Comparison of ENCODE assay signal across 1 cellular context in genomic region chr7:23472046-23472445, GRCh38.
TF ChIP-seq lines count a peak whose summit lies in the region.

No MANE protein-coding gene starts in this region.

TF ChIP-seq in GM12878, 131 proteins besides CTCF, POLR2A, EP300 and RAD21 (continues in another document):
- TF ChIP-seq, protein P1, sequence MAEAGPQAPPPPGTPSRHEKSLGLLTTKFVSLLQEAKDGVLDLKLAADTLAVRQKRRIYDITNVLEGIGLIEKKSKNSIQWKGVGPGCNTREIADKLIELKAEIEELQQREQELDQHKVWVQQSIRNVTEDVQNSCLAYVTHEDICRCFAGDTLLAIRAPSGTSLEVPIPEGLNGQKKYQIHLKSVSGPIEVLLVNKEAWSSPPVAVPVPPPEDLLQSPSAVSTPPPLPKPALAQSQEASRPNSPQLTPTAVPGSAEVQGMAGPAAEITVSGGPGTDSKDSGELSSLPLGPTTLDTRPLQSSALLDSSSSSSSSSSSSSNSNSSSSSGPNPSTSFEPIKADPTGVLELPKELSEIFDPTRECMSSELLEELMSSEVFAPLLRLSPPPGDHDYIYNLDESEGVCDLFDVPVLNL (IDR thresholded peaks at IDR 0.05; ENCODE audit: low read depth, low read length) = no peak
- no peak for TF ChIP-seq HDAC6 (IDR thresholded peaks at IDR 0.05; ENCODE audit: unreplicated experiment)
- no peak for TF ChIP-seq IRF5 (IDR thresholded peaks at IDR 0.05; ENCODE audit: borderline replicate concordance)
- no peak for TF ChIP-seq NKRF (conservative IDR thresholded peaks at IDR 0.05)
- no peak for TF ChIP-seq JUNB (IDR thresholded peaks at IDR 0.05)
- no peak for TF ChIP-seq E4F1 (IDR thresholded peaks at IDR 0.05; ENCODE audit: borderline replicate concordance, partially characterized antibody)
- TF ChIP-seq GABPA (IDR thresholded peaks at IDR 0.05; ENCODE audit: low read depth) = peak; percentile 56; the same call in 1 of the 2 replicates
- no peak for TF ChIP-seq ATF7 (IDR thresholded peaks at IDR 0.05; ENCODE audit: low read depth)
- TF ChIP-seq SRF (IDR thresholded peaks at IDR 0.05; ENCODE audit: low read depth in 2 of 2, low read length in 2 of 2) = no peak
- TF ChIP-seq TBL1XR1 (IDR thresholded peaks at IDR 0.05; ENCODE audit: low read depth, low read length) = no peak
- TF ChIP-seq SPI1 (IDR thresholded peaks at IDR 0.05; ENCODE audit: borderline replicate concordance, insufficient read depth, low read depth, low read length) = no peak
- TF ChIP-seq RFX5 (IDR thresholded peaks at IDR 0.05; ENCODE audit: low read depth, low read length) = no peak
- TF ChIP-seq TCF7 (IDR thresholded peaks at IDR 0.05; ENCODE audit: borderline replicate concordance) = no peak
- TF ChIP-seq, protein P2, sequence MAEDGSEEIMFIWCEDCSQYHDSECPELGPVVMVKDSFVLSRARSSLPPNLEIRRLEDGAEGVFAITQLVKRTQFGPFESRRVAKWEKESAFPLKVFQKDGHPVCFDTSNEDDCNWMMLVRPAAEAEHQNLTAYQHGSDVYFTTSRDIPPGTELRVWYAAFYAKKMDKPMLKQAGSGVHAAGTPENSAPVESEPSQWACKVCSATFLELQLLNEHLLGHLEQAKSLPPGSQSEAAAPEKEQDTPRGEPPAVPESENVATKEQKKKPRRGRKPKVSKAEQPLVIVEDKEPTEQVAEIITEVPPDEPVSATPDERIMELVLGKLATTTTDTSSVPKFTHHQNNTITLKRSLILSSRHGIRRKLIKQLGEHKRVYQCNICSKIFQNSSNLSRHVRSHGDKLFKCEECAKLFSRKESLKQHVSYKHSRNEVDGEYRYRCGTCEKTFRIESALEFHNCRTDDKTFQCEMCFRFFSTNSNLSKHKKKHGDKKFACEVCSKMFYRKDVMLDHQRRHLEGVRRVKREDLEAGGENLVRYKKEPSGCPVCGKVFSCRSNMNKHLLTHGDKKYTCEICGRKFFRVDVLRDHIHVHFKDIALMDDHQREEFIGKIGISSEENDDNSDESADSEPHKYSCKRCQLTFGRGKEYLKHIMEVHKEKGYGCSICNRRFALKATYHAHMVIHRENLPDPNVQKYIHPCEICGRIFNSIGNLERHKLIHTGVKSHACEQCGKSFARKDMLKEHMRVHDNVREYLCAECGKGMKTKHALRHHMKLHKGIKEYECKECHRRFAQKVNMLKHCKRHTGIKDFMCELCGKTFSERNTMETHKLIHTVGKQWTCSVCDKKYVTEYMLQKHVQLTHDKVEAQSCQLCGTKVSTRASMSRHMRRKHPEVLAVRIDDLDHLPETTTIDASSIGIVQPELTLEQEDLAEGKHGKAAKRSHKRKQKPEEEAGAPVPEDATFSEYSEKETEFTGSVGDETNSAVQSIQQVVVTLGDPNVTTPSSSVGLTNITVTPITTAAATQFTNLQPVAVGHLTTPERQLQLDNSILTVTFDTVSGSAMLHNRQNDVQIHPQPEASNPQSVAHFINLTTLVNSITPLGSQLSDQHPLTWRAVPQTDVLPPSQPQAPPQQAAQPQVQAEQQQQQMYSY (CRISPR knock-in tag; IDR thresholded peaks at IDR 0.05) = no peak
- no peak for TF ChIP-seq CBFB (IDR thresholded peaks at IDR 0.05; ENCODE audit: low read depth)
- no peak for TF ChIP-seq IRF3 (IDR thresholded peaks at IDR 0.05)
- no peak for TF ChIP-seq BRCA1 (IDR thresholded peaks at IDR 0.05; ENCODE audit: low read depth, low read length)
- TF ChIP-seq CBX5 (IDR thresholded peaks at IDR 0.05; ENCODE audit: low read depth) = no peak
- TF ChIP-seq CHD1 (IDR thresholded peaks at IDR 0.05; ENCODE audit: low read depth, low read length) = no peak
- TF ChIP-seq FOS (IDR thresholded peaks at IDR 0.05; ENCODE audit: borderline replicate concordance, extremely low read depth, insufficient read length) = no peak
- no peak for TF ChIP-seq PBX3 (IDR thresholded peaks at IDR 0.05; ENCODE audit: insufficient replicate concordance, low read depth, low read length)
- no peak for TF ChIP-seq HSF1 (IDR thresholded peaks at IDR 0.05; ENCODE audit: low read depth, low read length)
- TF ChIP-seq, protein P3, sequence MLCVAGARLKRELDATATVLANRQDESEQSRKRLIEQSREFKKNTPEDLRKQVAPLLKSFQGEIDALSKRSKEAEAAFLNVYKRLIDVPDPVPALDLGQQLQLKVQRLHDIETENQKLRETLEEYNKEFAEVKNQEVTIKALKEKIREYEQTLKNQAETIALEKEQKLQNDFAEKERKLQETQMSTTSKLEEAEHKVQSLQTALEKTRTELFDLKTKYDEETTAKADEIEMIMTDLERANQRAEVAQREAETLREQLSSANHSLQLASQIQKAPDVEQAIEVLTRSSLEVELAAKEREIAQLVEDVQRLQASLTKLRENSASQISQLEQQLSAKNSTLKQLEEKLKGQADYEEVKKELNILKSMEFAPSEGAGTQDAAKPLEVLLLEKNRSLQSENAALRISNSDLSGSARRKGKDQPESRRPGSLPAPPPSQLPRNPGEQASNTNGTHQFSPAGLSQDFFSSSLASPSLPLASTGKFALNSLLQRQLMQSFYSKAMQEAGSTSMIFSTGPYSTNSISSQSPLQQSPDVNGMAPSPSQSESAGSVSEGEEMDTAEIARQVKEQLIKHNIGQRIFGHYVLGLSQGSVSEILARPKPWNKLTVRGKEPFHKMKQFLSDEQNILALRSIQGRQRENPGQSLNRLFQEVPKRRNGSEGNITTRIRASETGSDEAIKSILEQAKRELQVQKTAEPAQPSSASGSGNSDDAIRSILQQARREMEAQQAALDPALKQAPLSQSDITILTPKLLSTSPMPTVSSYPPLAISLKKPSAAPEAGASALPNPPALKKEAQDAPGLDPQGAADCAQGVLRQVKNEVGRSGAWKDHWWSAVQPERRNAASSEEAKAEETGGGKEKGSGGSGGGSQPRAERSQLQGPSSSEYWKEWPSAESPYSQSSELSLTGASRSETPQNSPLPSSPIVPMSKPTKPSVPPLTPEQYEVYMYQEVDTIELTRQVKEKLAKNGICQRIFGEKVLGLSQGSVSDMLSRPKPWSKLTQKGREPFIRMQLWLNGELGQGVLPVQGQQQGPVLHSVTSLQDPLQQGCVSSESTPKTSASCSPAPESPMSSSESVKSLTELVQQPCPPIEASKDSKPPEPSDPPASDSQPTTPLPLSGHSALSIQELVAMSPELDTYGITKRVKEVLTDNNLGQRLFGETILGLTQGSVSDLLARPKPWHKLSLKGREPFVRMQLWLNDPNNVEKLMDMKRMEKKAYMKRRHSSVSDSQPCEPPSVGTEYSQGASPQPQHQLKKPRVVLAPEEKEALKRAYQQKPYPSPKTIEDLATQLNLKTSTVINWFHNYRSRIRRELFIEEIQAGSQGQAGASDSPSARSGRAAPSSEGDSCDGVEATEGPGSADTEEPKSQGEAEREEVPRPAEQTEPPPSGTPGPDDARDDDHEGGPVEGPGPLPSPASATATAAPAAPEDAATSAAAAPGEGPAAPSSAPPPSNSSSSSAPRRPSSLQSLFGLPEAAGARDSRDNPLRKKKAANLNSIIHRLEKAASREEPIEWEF (IDR thresholded peaks at IDR 0.05; ENCODE audit: insufficient replicate concordance, low read depth, low read length) = no peak
- 0 out of 2 replicates have a peak, but pooled peaks have one; percentile 2 for TF ChIP-seq NFIC (IDR thresholded peaks at IDR 0.05; ENCODE audit: low read depth, low read length)
- no peak for TF ChIP-seq RCOR1 (conservative IDR thresholded peaks at IDR 0.05; ENCODE audit: low read depth, low read length)
- TF ChIP-seq HDGF (IDR thresholded peaks at IDR 0.05) = no peak
- TF ChIP-seq, protein P4, sequence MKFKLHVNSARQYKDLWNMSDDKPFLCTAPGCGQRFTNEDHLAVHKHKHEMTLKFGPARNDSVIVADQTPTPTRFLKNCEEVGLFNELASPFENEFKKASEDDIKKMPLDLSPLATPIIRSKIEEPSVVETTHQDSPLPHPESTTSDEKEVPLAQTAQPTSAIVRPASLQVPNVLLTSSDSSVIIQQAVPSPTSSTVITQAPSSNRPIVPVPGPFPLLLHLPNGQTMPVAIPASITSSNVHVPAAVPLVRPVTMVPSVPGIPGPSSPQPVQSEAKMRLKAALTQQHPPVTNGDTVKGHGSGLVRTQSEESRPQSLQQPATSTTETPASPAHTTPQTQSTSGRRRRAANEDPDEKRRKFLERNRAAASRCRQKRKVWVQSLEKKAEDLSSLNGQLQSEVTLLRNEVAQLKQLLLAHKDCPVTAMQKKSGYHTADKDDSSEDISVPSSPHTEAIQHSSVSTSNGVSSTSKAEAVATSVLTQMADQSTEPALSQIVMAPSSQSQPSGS (IDR thresholded peaks at IDR 0.05; ENCODE audit: low read length) = 0 out of 2 replicates have a peak, but pooled peaks have one; percentile 24
- no peak for TF ChIP-seq POU2F2 (IDR thresholded peaks at IDR 0.05; ENCODE audit: borderline replicate concordance, low read depth, low read length)
- TF ChIP-seq, protein P5, sequence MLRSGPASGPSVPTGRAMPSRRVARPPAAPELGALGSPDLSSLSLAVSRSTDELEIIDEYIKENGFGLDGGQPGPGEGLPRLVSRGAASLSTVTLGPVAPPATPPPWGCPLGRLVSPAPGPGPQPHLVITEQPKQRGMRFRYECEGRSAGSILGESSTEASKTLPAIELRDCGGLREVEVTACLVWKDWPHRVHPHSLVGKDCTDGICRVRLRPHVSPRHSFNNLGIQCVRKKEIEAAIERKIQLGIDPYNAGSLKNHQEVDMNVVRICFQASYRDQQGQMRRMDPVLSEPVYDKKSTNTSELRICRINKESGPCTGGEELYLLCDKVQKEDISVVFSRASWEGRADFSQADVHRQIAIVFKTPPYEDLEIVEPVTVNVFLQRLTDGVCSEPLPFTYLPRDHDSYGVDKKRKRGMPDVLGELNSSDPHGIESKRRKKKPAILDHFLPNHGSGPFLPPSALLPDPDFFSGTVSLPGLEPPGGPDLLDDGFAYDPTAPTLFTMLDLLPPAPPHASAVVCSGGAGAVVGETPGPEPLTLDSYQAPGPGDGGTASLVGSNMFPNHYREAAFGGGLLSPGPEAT (IDR thresholded peaks at IDR 0.05; ENCODE audit: low read depth) = 0 out of 2 replicates have a peak, but pooled peaks have one; percentile 12
